In genomic region chr10:124447741-124448466, GRCh38 we compare ENCODE assay signal across 9 cellular contexts. TPM values are rescaled to one million over a fixed set of nuclear protein-coding genes. Genes with fewer than 3 reads are reported as not detected.
DNase-seq lines count a peak whose midpoint lies in the region; ATAC-seq, FAIRE-seq and TF ChIP-seq lines count a peak whose summit lies in the region.
"Had no signal": no experiment of that assay in that cellular context is flagged by ENCODE, and none has a peak within 500 bp of the region (broad histone marks: within the 10 kb centered on the region; RNA-seq: fewer than 3 reads in every experiment).

No MANE protein-coding gene starts in this region.

- no peaks in the 10 kb centered on the region for H3K9me3 ChIP-seq in mucosa of descending colon

- TF ChIP-seq CTCF in brain (conservative IDR thresholded peaks at IDR 0.05) (no peak), mucosa of descending colon (IDR thresholded peaks at IDR 0.05) (no peak), D721Med (IDR thresholded peaks at IDR 0.05; ENCODE audit: insufficient read depth, missing control alignments) (no peak)

- H3K4me1 Mint-ChIP-seq in brain: peaks cover 28% of the 10 kb centered on the region

- H3K27ac Mint-ChIP-seq in brain: no peak overlapping the region

- H3K4me3 ChIP-seq in mucosa of descending colon: no peak overlapping the region

- FAIRE-seq in D721Med (lab: Jason Lieb, UNC): no peak

- H3K36me3 Mint-ChIP-seq in brain: no peaks in the 10 kb centered on the region

- intact Hi-C loops in mucosa of descending colon (cut with DNase I, micrococcal nuclease): no loop called here

- H3K36me3 ChIP-seq in mucosa of descending colon (ENCODE audit: low read depth): no peaks in the 10 kb centered on the region

- peaks cover 9% of the 10 kb centered on the region for H3K4me1 ChIP-seq in mucosa of descending colon (ENCODE audit: low read depth)

- peaks cover 98% of the 10 kb centered on the region for H3K27me3 Mint-ChIP-seq in brain

- DNase-seq in stimulated activated CD4-positive, alpha-beta T cell treated with anti-CD3 and anti-CD28 coated beads, Interleukin-15, amount 100 ng/mL, for 24 hours: peak; percentile 34
- no peak for DNase-seq in stimulated activated CD4-positive, alpha-beta T cell treated with anti-CD3 and anti-CD28 coated beads, Interleukin-12 subunit alpha, Interleukin-12 subunit beta, amount 100 ng/mL, for 4 hours
- no peak for DNase-seq in mucosa of descending colon
- no peak for DNase-seq in SHP77 treated with DMSO at 0.1 percent for 48 hours (lab: John Stamatoyannopoulos, UW)
- no peak for DNase-seq in D721Med (ENCODE audit: insufficient read length, low spot score)
- DNase-seq in NCI-H1436 treated with DMSO at 0.1 percent for 48 hours (lab: John Stamatoyannopoulos, UW): no peak
- no peak for DNase-seq in SW480 (ENCODE audit: low spot score)

- peak overlapping the region; percentile 69 to 85 (median 83) for H3K4me3 Mint-ChIP-seq in brain

- ATAC-seq in mucosa of descending colon: peak; percentile 53

- peaks cover 0 to 7% (median 0%) of the 10 kb centered on the region in 5 experiments for H3K9me3 Mint-ChIP-seq in brain

RNA-seq across cellular contexts. Expression of gene NKX1-2, which starts 1.9 kb away (rescaled TPM):
- polyA plus RNA-seq in brain (ENCODE audit: insufficient read depth, low read depth, low replicate concordance): 0.08 TPM
- not detected for total RNA-seq in mucosa of descending colon
- total RNA-seq: myocyte had no signal

RNA-seq across cellular contexts. Expression of gene LHPP, which starts 13.7 kb away (rescaled TPM):
- 239 TPM for polyA plus RNA-seq in brain (ENCODE audit: insufficient read depth, low read depth, low replicate concordance)
- 10 to 100 TPM; 19.7 to 46.7 (median 26.5) TPM for total RNA-seq in mucosa of descending colon

RNA-seq across cellular contexts. Expression of gene OAT, which starts 29.2 kb away (rescaled TPM):
- polyA plus RNA-seq in brain (ENCODE audit: insufficient read depth, low read depth, low replicate concordance): 66.5 TPM
- total RNA-seq in mucosa of descending colon: 100 to 1,000 TPM in 1 of 3 donors, 10 to 100 TPM in 2; 46.7 to 120 (median 69.6) TPM
